In genomic region chr4:121091941-121092340, GRCh38 we compare ENCODE assay signal across 35 cellular contexts. TPM values are rescaled to one million over a fixed set of nuclear protein-coding genes. Genes with fewer than 3 reads are reported as not detected.
"Had no signal": no experiment of that assay in that cellular context is flagged by ENCODE, and none has a peak within 500 bp of the region (broad histone marks: within the 10 kb centered on the region; RNA-seq: fewer than 3 reads in every experiment).

No MANE protein-coding gene starts in this region.

- DNase-seq: Karpas-422, Kasumi-1, KBM-7, KG1, MG63, MM.1S, MV-4-11, NCI-H1048, NCI-H1092, NCI-H1092 treated with DMSO at 0.1 percent for 48 hours, NCI-H1105, NCI-H1105 treated with DMSO at 0.1 percent for 48 hours, NCI-H1417, NCI-H1417 treated with DMSO at 0.1 percent for 48 hours, NCI-H1436, NCI-H1436 treated with DMSO at 0.1 percent for 48 hours, NCI-H146, NCI-H1694, NCI-H1694 treated with DMSO at 0.1 percent for 48 hours, NCI-H187, NCI-H187 treated with DMSO at 0.1 percent for 48 hours, NCI-H1930, NCI-H2029, NCI-H2029 treated with DMSO at 0.1 percent for 48 hours, NCI-H2081, NCI-H2081 treated with DMSO at 0.1 percent for 48 hours, NCI-H2107, NCI-H2171, NCI-H2171 treated with DMSO at 0.1 percent for 48 hours, NCI-H2227 treated with DMSO at 0.1 percent for 48 hours, NCI-H226, NCI-H345, NCI-H446, NCI-H446 treated with DMSO at 0.1 percent for 48 hours had no signal

RNA-seq across cellular contexts. Expression of gene NDNF, which starts 19.6 kb away (rescaled TPM):
- total RNA-seq: MCF 10A had no signal
